ENCODE assay signal across 11 cellular contexts in the genomic region with DNA sequence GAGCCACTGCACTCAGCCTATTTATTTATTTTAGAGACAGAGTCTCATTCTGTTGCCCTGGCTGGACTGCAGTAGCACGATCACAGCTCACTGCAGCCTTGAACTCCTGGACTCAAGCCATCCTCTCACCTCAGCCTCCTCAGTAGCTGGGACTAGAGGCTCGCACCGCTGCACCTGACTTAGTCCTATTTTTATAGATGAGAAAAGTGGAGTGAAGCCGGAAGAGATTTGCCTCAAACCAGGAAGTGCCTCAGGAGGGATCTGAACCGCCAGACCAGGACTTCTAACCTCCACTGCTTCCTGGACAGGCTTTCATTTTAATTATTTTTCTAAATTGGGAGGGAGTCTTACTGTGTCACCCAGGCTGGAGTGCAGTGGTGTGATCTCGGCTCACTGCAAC. TPM values are rescaled to one million over a fixed set of nuclear protein-coding genes. Genes with fewer than 3 reads are reported as not detected.
DNase-seq lines count a peak whose midpoint lies in the region; ATAC-seq, FAIRE-seq and TF ChIP-seq lines count a peak whose summit lies in the region.
"Had no signal": no experiment of that assay in that cellular context is flagged by ENCODE, and none has a peak within 500 bp of the region (broad histone marks: within the 10 kb centered on the region; RNA-seq: fewer than 3 reads in every experiment).

No MANE protein-coding gene starts in this region.

- TF ChIP-seq POLR2A in A549 (IDR thresholded peaks at IDR 0.05; ENCODE audit: low read length) (no peak), K562 (conservative IDR thresholded peaks at IDR 0.05) (no peak)

- H3K36me3 ChIP-seq in K562 (ENCODE audit: control insufficient read depth, insufficient read depth, low read length) (no peaks in the 10 kb centered on the region), muscle layer of duodenum (ENCODE audit: control insufficient read depth in 1 of 2, insufficient read depth in 2 of 2, low read length in 2 of 2) (no peaks in the 10 kb centered on the region), H7 (replicated peaks; ENCODE audit: control insufficient read depth, insufficient read depth, low read length) (no peaks in the 10 kb centered on the region)

- H3K9ac ChIP-seq in K562 (ENCODE audit: insufficient read depth in 1 of 2, low read depth in 2 of 2, low read length in 2 of 2) = peak overlapping the region; percentile 61 to 62; a peak in 3 of 4 replicates

- DNase-seq in A549 (ENCODE audit: low read depth in 1 of 2, low spot score in 1 of 2) (no peak), HL-60 (ENCODE audit: low read depth in 1 of 2, low spot score in 1 of 2) (peak in 1 of 2 experiments; percentile 52), K562 (ENCODE audit: extremely low read depth in 1 of 4, low spot score in 3 of 4) (peak in 1 of 4 experiments; percentile 37), SW480 (ENCODE audit: low spot score) (no peak), H7 (no peak), HCEC 1CT (no peak)
- DNase-seq: activated naive CD4-positive, alpha-beta T cell treated with anti-CD3 and anti-CD28 coated beads, Interleukin-2, amount 50 U/mL, for 16 hours; DMS79; SIG-M5 had no signal

- no TSS peak for BruUV-seq in K562 (replicated peaks; lab: Mats Ljungman, UMichigan)

- no peaks in the 10 kb centered on the region for H3K27me3 ChIP-seq in HL-60 (ENCODE audit: insufficient read depth, poor library complexity, severe bottlenecking)
- no peaks in the 10 kb centered on the region for H3K27me3 ChIP-seq in K562 (ENCODE audit: control insufficient read depth in 2 of 2, insufficient read depth in 2 of 2, low read length in 2 of 2)
- H3K27me3 ChIP-seq in muscle layer of duodenum (ENCODE audit: low read depth, low read length) = no peaks in the 10 kb centered on the region
- H3K27me3 ChIP-seq in H7 (ENCODE audit: control insufficient read depth, insufficient read depth, low read length) = no peaks in the 10 kb centered on the region

- POLR2A ChIA-PET in A549 (lab: Yijun Ruan, JAX) = no interaction called here
- POLR2A ChIA-PET in K562 (lab: Yijun Ruan, JAX) = interaction anchor here (0.6 kb wide), 1 partner anchor 45 kb away, joined by 3 read pairs; no protein-coding TSS in a partner anchor

- H3K9me1 ChIP-seq in K562 (ENCODE audit: control insufficient read depth, insufficient read depth, low read length) = no peaks in the 10 kb centered on the region

- H3K4me2 ChIP-seq in A549 (no peak overlapping the region), K562 (ENCODE audit: insufficient read depth, low read length) (no peak overlapping the region)

- intact Hi-C loops in K562 (cut with micrococcal nuclease) = loop anchor here (2.0 kb wide), 1 partner anchor 13 kb away; no protein-coding TSS in a partner anchor

- ATAC-seq in A549 (no peak), K562 (no peak), GM21515 (IDR thresholded peaks at IDR 0.05; ENCODE audit: unreplicated experiment) (no peak)

- H3K4me3 ChIP-seq in A549 (no peak overlapping the region), HL-60 (replicated peaks; ENCODE audit: insufficient read depth, low read length) (no peak overlapping the region), K562 (no peak overlapping the region), muscle layer of duodenum (ENCODE audit: low read depth in 1 of 2, low read length in 2 of 2) (peak overlapping the region in 1 of 2 donors; percentile 28), H7 (ENCODE audit: insufficient read depth, low read depth, low read length) (no peak overlapping the region)

- CTCF ChIA-PET in A549 (lab: Yijun Ruan, JAX) = interaction anchor here (0.9 to 1.8 kb wide), 2 partner anchors 11 to 17 kb away, joined by 3 to 4 read pairs; a partner anchor contains a TSS
- CTCF ChIA-PET in K562 (lab: Yijun Ruan, JAX; ENCODE audit: low intra/inter-chr PET ratio) = no interaction called here

- TF ChIP-seq RAD21 in A549 (conservative IDR thresholded peaks at IDR 0.05 in 1 of 2, IDR thresholded peaks at IDR 0.05 in 1 of 2) = no peak
- TF ChIP-seq RAD21 in K562 (CRISPR knock-in tag; conservative IDR thresholded peaks at IDR 0.05 in 1 of 2, IDR thresholded peaks at IDR 0.05 in 1 of 2) = no peak

- TF ChIP-seq CTCF in A549 (IDR thresholded peaks at IDR 0.05) (no peak), HL-60 (IDR thresholded peaks at IDR 0.05; ENCODE audit: insufficient read depth, low read length) (no peak), K562 (IDR thresholded peaks at IDR 0.05 in 2 of 3, conservative IDR thresholded peaks at IDR 0.05 in 1 of 3; ENCODE audit: insufficient read depth in 2 of 3, low read depth in 1 of 3, low read length in 3 of 3) (no peak)

- 90% methylated on average over 6 of the region's 6 CpGs for WGBS in A549 (ENCODE audit: missing lambda C conversion rate)
- WGBS in K562 (ENCODE audit: insufficient coverage, low coverage, missing lambda C conversion rate) = 57% methylated on average over 6 of the region's 6 CpGs

- no peaks in the 10 kb centered on the region for H3K9me3 ChIP-seq in A549
- H3K9me3 ChIP-seq in K562 (replicated peaks; ENCODE audit: control insufficient read depth, insufficient read depth, low read depth, low read length) = no peaks in the 10 kb centered on the region
- no peaks in the 10 kb centered on the region for H3K9me3 ChIP-seq in muscle layer of duodenum (ENCODE audit: control insufficient read depth in 1 of 2, low read length in 2 of 2)

- no peak for TF ChIP-seq EP300 in A549 (IDR thresholded peaks at IDR 0.05)
- no peak for TF ChIP-seq EP300 in K562 (IDR thresholded peaks at IDR 0.05; ENCODE audit: low read length)

- H3K79me2 ChIP-seq in K562 (ENCODE audit: control insufficient read depth, insufficient read depth, low read length) = no peaks in the 10 kb centered on the region

- H3K27ac ChIP-seq in A549 (peak overlapping the region; percentile 77 to 79; a peak in 5 of 6 replicates), HL-60 (replicated peaks) (peak overlapping the region; percentile 87), K562 (ENCODE audit: extremely low read depth, low read depth, low read length) (peak overlapping the region; percentile 79; the same call in 2 of the 3 replicates), muscle layer of duodenum (ENCODE audit: low read length) (peak overlapping the region; percentile 86)

- H3K4me1 ChIP-seq in A549 (peaks cover 34% of the 10 kb centered on the region), K562 (replicated peaks in 1 of 2; ENCODE audit: control insufficient read depth in 2 of 2, insufficient read depth in 2 of 2, low read length in 2 of 2) (peaks cover 38 to 39% of the 10 kb centered on the region in 2 experiments), muscle layer of duodenum (ENCODE audit: control insufficient read depth in 1 of 2, insufficient read depth in 2 of 2, low read length in 2 of 2) (peaks cover 0 to 5% of the 10 kb centered on the region in 2 donors)

- in situ Hi-C loops in K562 (cut with MboI) = no loop called here

- H4K20me1 ChIP-seq in K562 (replicated peaks; ENCODE audit: control insufficient read depth, insufficient read depth, low read length) = no peaks in the 10 kb centered on the region

- H2AFZ ChIP-seq in K562 (ENCODE audit: low read depth, low read length) = peak overlapping the region; percentile 99

- FAIRE-seq in A549 (lab: Jason Lieb, UNC) (no peak), K562 (lab: Jason Lieb, UNC) (no peak)

RNA-seq across cellular contexts. Expression of a gene that starts 17.5 kb away (rescaled TPM):
- 3.7 and 5.7 TPM in 2 replicates for polyA plus RNA-seq in A549 (2011; rRNA removed)
- polyA plus RNA-seq in A549 (2012; cell fraction: cytosol; rRNA removed) = 3.7 and 4.6 TPM in 2 replicates
- polyA plus RNA-seq in A549 (2012; cell fraction: nucleus; rRNA removed) = 9.0 and 9.1 TPM in 2 replicates
- polyA plus RNA-seq in A549 (2017; fragmentation: RNase III; extraction: RNeasy Plus Mini Kit Qiagen cat#74134 plus additional on column Dnase treatment) = 9.2 to 17.0 TPM (median 15.5 TPM) in 3 replicates
- 8.1 and 11.3 TPM in 2 replicates for polyA minus RNA-seq in A549 (2011; rRNA and poly(A)+ RNA removed)
- total RNA-seq in K562 (2011; cell fraction: chromatin; rRNA removed; ENCODE audit: low replicate concordance) = 13.7 and 50.4 TPM in 2 replicates
- total RNA-seq in K562 (2011; cell fraction: nucleolus; rRNA removed) = 18.6 and 27.8 TPM in 2 replicates
- total RNA-seq in K562 (2011; cell fraction: nucleoplasm; rRNA removed) = 13.9 and 16.6 TPM in 2 replicates
- total RNA-seq in K562 (2014; rRNA removed) = 3.4 and 4.2 TPM in 2 replicates
- 0.91 and 1.8 TPM in 2 replicates for total RNA-seq in K562 (2014; rRNA removed; fragmentation: Illumina TruSeq; extraction: Trizol)
- total RNA-seq in K562 (2015; rRNA removed; fragmentation: Illumina TruSeq; extraction: Trizol) = 3.1 and 3.8 TPM in 2 replicates
- 4.3 and 5.4 TPM in 2 replicates for total RNA-seq in K562 (2021)
- polyA plus RNA-seq in K562 (2011; rRNA removed) = 2.1 and 3.9 TPM in 2 replicates
- 3.0 and 3.4 TPM in 2 replicates for polyA plus RNA-seq in K562 (2011; cell fraction: cytosol; rRNA removed)
- polyA plus RNA-seq in K562 (2011; cell fraction: nucleus; rRNA removed) = 5.0 and 8.1 TPM in 2 replicates
- 3.5 and 6.6 TPM in 2 replicates for polyA plus RNA-seq in K562 (2012)
- 2.5 and 2.8 TPM in 2 replicates for polyA plus RNA-seq in K562 (2014; fragmentation: Illumina TruSeq; extraction: Trizol)
- under 1 TPM; 0.07 to 0.10 TPM for polyA plus RNA-seq in K562 (2014; fragmentation: Nextera tagmentation; extraction: Ambion mirVana)
- polyA plus RNA-seq in K562 (2014; rRNA removed) = 1.9 and 2.4 TPM in 2 replicates
- polyA minus RNA-seq in K562 (2011; rRNA and poly(A)+ RNA removed) = 4.3 and 5.5 TPM in 2 replicates
- polyA minus RNA-seq in K562 (2011; cell fraction: cytosol; rRNA and poly(A)+ RNA removed) = 5.6 and 10.7 TPM in 2 replicates
- polyA minus RNA-seq in K562 (2011; cell fraction: nucleus; rRNA and poly(A)+ RNA removed) = 10.0 and 11.3 TPM in 2 replicates
- total RNA-seq in H7 (2014; rRNA removed; shearing (Covaris generic)) = 30.1 and 43.6 TPM in 2 replicates

RNA-seq across cellular contexts. Expression of a gene that starts 17.5 kb away (rescaled TPM):
- polyA plus RNA-seq in A549 (2011; rRNA removed) = 44.6 and 46.6 TPM in 2 replicates
- polyA plus RNA-seq in A549 (2012; cell fraction: cytosol; rRNA removed) = 42.0 and 53.9 TPM in 2 replicates
- polyA plus RNA-seq in A549 (2012; cell fraction: nucleus; rRNA removed) = 18.2 and 37.6 TPM in 2 replicates
- 70.9 to 77.7 TPM (median 71.2 TPM) in 3 replicates for polyA plus RNA-seq in A549 (2017; fragmentation: RNase III; extraction: RNeasy Plus Mini Kit Qiagen cat#74134 plus additional on column Dnase treatment)
- polyA minus RNA-seq in A549 (2011; rRNA and poly(A)+ RNA removed) = 55.7 and 58.3 TPM in 2 replicates
- 39.7 and 82.7 TPM in 2 replicates for total RNA-seq in K562 (2011; cell fraction: chromatin; rRNA removed; ENCODE audit: low replicate concordance)
- total RNA-seq in K562 (2011; cell fraction: nucleolus; rRNA removed) = 54.0 and 64.9 TPM in 2 replicates
- 37.6 and 46.7 TPM in 2 replicates for total RNA-seq in K562 (2011; cell fraction: nucleoplasm; rRNA removed)
- total RNA-seq in K562 (2014; rRNA removed) = 93.6 and 123 TPM in 2 replicates
- total RNA-seq in K562 (2014; rRNA removed; fragmentation: Illumina TruSeq; extraction: Trizol) = 96.6 and 99.8 TPM in 2 replicates
- 122 and 126 TPM in 2 replicates for total RNA-seq in K562 (2015; rRNA removed; fragmentation: Illumina TruSeq; extraction: Trizol)
- total RNA-seq in K562 (2021) = 102 and 104 TPM in 2 replicates
- 78.2 and 109 TPM in 2 replicates for polyA plus RNA-seq in K562 (2011; rRNA removed)
- 62.5 and 86.6 TPM in 2 replicates for polyA plus RNA-seq in K562 (2011; cell fraction: cytosol; rRNA removed)
- 21.3 and 32.9 TPM in 2 replicates for polyA plus RNA-seq in K562 (2011; cell fraction: nucleus; rRNA removed)
- polyA plus RNA-seq in K562 (2012) = 86.3 and 99.6 TPM in 2 replicates
- polyA plus RNA-seq in K562 (2014; fragmentation: Illumina TruSeq; extraction: Trizol) = 156 and 161 TPM in 2 replicates
- polyA plus RNA-seq in K562 (2014; fragmentation: Nextera tagmentation; extraction: Ambion mirVana) = 10 to 100 TPM; 32.5 to 55.6 TPM
- 112 and 124 TPM in 2 replicates for polyA plus RNA-seq in K562 (2014; rRNA removed)
- polyA minus RNA-seq in K562 (2011; rRNA and poly(A)+ RNA removed) = 85.5 and 125 TPM in 2 replicates
- 72.1 and 79.1 TPM in 2 replicates for polyA minus RNA-seq in K562 (2011; cell fraction: cytosol; rRNA and poly(A)+ RNA removed)
- polyA minus RNA-seq in K562 (2011; cell fraction: nucleus; rRNA and poly(A)+ RNA removed) = 22.2 and 22.7 TPM in 2 replicates
- total RNA-seq in H7 (2014; rRNA removed; shearing (Covaris generic)) = 109 and 126 TPM in 2 replicates
